ENCODE assay signal across 14 cellular contexts in the genomic region with DNA sequence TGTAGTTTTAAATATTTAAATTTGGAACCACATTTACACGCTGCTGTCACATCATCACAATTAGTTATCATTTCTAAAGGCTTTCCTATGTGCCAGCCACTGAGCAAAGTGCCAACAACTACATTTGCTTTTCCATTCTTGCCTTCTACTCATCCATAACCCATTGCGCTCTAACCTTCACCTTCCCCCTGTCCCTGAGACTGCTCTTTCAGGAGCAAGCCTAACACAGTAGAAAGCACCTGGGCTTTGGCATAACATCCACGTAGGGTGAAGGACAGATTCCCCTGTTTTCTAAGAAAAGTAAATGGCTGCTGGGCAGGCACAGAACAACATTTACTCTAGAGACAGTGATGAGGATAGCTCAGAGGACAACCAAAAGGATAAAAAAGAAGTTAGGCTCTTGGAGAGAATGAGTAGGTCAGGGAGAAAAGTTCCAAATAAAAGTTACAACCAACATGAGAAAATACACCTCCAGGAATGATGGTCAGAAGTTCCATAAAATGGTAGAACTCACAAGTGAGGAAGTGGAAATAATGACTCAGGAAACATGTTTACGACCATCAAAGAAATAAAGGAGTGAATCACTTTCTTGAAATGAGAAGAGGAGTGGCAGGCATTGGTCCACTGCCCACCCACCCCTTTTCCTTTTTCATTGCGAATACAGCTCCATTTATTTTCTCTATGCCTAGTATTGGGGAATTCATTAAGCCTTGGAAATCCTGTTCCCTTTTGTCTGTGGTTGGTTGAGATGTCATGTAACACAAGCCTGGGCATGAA.
DNase-seq lines count a peak whose midpoint lies in the region; ATAC-seq and TF ChIP-seq lines count a peak whose summit lies in the region.
"Had no signal": no experiment of that assay in that cellular context is flagged by ENCODE, and none has a peak within 500 bp of the region (broad histone marks: within the 10 kb centered on the region; RNA-seq: fewer than 3 reads in every experiment).

No MANE protein-coding gene starts in this region.

- CTCF ChIA-PET in A673 (lab: Charles Lee) = no interaction called here

- no peak overlapping the region for H3K4me3 Mint-ChIP-seq in stimulated activated memory B cell treated with anti-CD40 and anti-IgM and Interleukin-4, amounts not matched to agents 10 μg/mL and 1 μg/mL and 100 μg/mL, for 72 hours
- H3K4me3 Mint-ChIP-seq: naive B cell, T-cell had no signal

- intact Hi-C loops in A673 (cut with micrococcal nuclease; ENCODE audit: unreplicated experiment) = no loop called here

- no peak overlapping the region for H2AFZ ChIP-seq in GM23248

- peak; percentile 62 for DNase-seq in A673 (ENCODE audit: low spot score)
- peak; percentile 30 for DNase-seq in GM23248
- peak; percentile 54 to 58 for DNase-seq in SJSA1 (ENCODE audit: low read depth in 1 of 2, low spot score in 2 of 2)
- DNase-seq in foreskin keratinocyte = peak; percentile 30 to 64
- no peak for DNase-seq in T1000 (lab: John Stamatoyannopoulos, UW)
- no peak for DNase-seq in NCI-H1417 (lab: John Stamatoyannopoulos, UW)
- DNase-seq: activated effector memory CD4-positive, alpha-beta T cell treated with Interleukin-2 at 50 U/mL for 16 hours; cortex of kidney; naive B cell; NCI-H1694 treated with DMSO at 0.1 percent for 48 hours; NCI-H82; T-cell had no signal

- no peaks in the 10 kb centered on the region for H3K4me1 Mint-ChIP-seq in stimulated activated memory B cell treated with anti-CD40 and anti-IgM and Interleukin-4, amounts not matched to agents 10 μg/mL and 1 μg/mL and 100 μg/mL, for 72 hours
- H3K4me1 Mint-ChIP-seq: naive B cell, T-cell had no signal

- in situ Hi-C loops in GM23248 (cut with MboI) = no loop called here

- POLR2A ChIA-PET in A673 (lab: Charles Lee; ENCODE audit: low non-redundant PET) = interaction anchor here (0.6 kb wide), 1 partner anchor 18 kb away, joined by 8 read pairs; no protein-coding TSS in a partner anchor

- H3K27ac ChIP-seq in A673 (ENCODE audit: low read depth, low read length, poor library complexity, severe bottlenecking) (no peak overlapping the region), GM23248 (no peak overlapping the region), SJSA1 (peak overlapping the region; percentile 80), foreskin keratinocyte (peak overlapping the region; percentile 40)

- H3K4me3 ChIP-seq in A673 (ENCODE audit: low read depth, low read length, poor library complexity, severe bottlenecking) = no peak overlapping the region
- no peak overlapping the region for H3K4me3 ChIP-seq in GM23248
- peak overlapping the region; percentile 9; the same call in 1 of the 2 replicates for H3K4me3 ChIP-seq in SJSA1

- H3K27me3 ChIP-seq in A673 (replicated peaks; ENCODE audit: insufficient read depth, low read depth, low read length, poor library complexity) (no peaks in the 10 kb centered on the region), GM23248 (replicated peaks; ENCODE audit: insufficient read depth) (no peaks in the 10 kb centered on the region), SJSA1 (replicated peaks) (no peaks in the 10 kb centered on the region), foreskin keratinocyte (no peaks in the 10 kb centered on the region)

- peaks cover 5% of the 10 kb centered on the region for H3K27me3 Mint-ChIP-seq in stimulated activated memory B cell treated with anti-CD40 and anti-IgM and Interleukin-4, amounts not matched to agents 10 μg/mL and 1 μg/mL and 100 μg/mL, for 72 hours

- 71 to 77% methylated on average over 5 of the region's 5 CpGs for WGBS in GM23248 (ENCODE audit: low coverage in 1 of 2, low lambda C conversion rate in 2 of 2, missing lambda C conversion rate in 2 of 2), 2 experiments

- TF ChIP-seq CTCF in A673 (conservative IDR thresholded peaks at IDR 0.05; ENCODE audit: low read depth, low read length) (no peak), foreskin keratinocyte (conservative IDR thresholded peaks at IDR 0.05) (no peak)

- H3K9me3 Mint-ChIP-seq in stimulated activated memory B cell treated with anti-CD40 and anti-IgM and Interleukin-4, amounts not matched to agents 10 μg/mL and 1 μg/mL and 100 μg/mL, for 72 hours = peaks cover 4% of the 10 kb centered on the region

- no peaks in the 10 kb centered on the region for H3K79me2 ChIP-seq in GM23248 (ENCODE audit: insufficient read depth)

- H3K9me3 ChIP-seq in A673 (ENCODE audit: low read depth, low read length, poor library complexity, severe bottlenecking) (no peaks in the 10 kb centered on the region), GM23248 (ENCODE audit: low read depth) (peaks cover 5% of the 10 kb centered on the region), SJSA1 (replicated peaks) (no peaks in the 10 kb centered on the region)

- no peaks in the 10 kb centered on the region for H4K20me1 ChIP-seq in GM23248 (ENCODE audit: insufficient read depth)

- H3K4me1 ChIP-seq in A673 (ENCODE audit: insufficient read depth, low read length, poor library complexity, severe bottlenecking) (peaks cover 9% of the 10 kb centered on the region), GM23248 (ENCODE audit: insufficient read depth) (no peaks in the 10 kb centered on the region), SJSA1 (replicated peaks) (peaks cover 11% of the 10 kb centered on the region), foreskin keratinocyte (peaks cover 10% of the 10 kb centered on the region)

- no peaks in the 10 kb centered on the region for H3K36me3 ChIP-seq in A673 (ENCODE audit: insufficient read depth, low read length, poor library complexity, severe bottlenecking)
- H3K36me3 ChIP-seq in GM23248 (ENCODE audit: low read depth) = no peaks in the 10 kb centered on the region
- no peaks in the 10 kb centered on the region for H3K36me3 ChIP-seq in SJSA1

- peak; percentile 72 for ATAC-seq in foreskin keratinocyte
- ATAC-seq in stimulated activated memory B cell treated with anti-CD40 and anti-IgM and Interleukin-4, amounts not matched to agents 10 μg/mL and 1 μg/mL and 100 μg/mL, for 72 hours = no peak
- ATAC-seq: sciatic nerve, T-cell had no signal

- no TSS peak for BruUV-seq in A673 (replicated peaks; lab: Mats Ljungman, UMichigan)

- H3K4me2 ChIP-seq in GM23248 (ENCODE audit: unreplicated experiment) = no peak overlapping the region

- no peak overlapping the region for H3K9ac ChIP-seq in GM23248

- H3K27ac Mint-ChIP-seq in stimulated activated memory B cell treated with anti-CD40 and anti-IgM and Interleukin-4, amounts not matched to agents 10 μg/mL and 1 μg/mL and 100 μg/mL, for 72 hours = no peak overlapping the region
- H3K27ac Mint-ChIP-seq: naive B cell, T-cell had no signal

- H3K9me2 ChIP-seq in GM23248 (ENCODE audit: insufficient read depth) = no peaks in the 10 kb centered on the region

- H3F3A ChIP-seq in GM23248 (ENCODE audit: insufficient read depth) = no peaks in the 10 kb centered on the region

- no peaks in the 10 kb centered on the region for H3K36me3 Mint-ChIP-seq in stimulated activated memory B cell treated with anti-CD40 and anti-IgM and Interleukin-4, amounts not matched to agents 10 μg/mL and 1 μg/mL and 100 μg/mL, for 72 hours
- H3K36me3 Mint-ChIP-seq: naive B cell, T-cell had no signal

Comparison
In these comparisons a context has a peak if more than half of its experiments do, and no peak if none do; other contexts are left out.
1. DNase-seq: peak in A673 (single experiment), GM23248 (single experiment), SJSA1 (2 of 2) and foreskin keratinocyte (2 of 2); none in T1000 (single experiment) and NCI-H1417 (0 of 3).
2. H3K27ac ChIP-seq: peak in SJSA1 (single experiment) and foreskin keratinocyte (single experiment); none in A673 (single experiment) and GM23248 (single experiment).